Comparison of ENCODE assay signal across 9 cellular contexts in genomic region chr2:168849610-168850009, GRCh38. TPM values are rescaled to one million over a fixed set of nuclear protein-coding genes. Genes with fewer than 3 reads are reported as not detected.
A peak's percentile ranks its signal among the peaks of the same experiment; 100 is the strongest.
DNase-seq lines count a peak whose midpoint lies in the region; ATAC-seq and TF ChIP-seq lines count a peak whose summit lies in the region.
"Had no signal": no experiment of that assay in that cellular context is flagged by ENCODE, and none has a peak within 500 bp of the region (broad histone marks: within the 10 kb centered on the region; RNA-seq: fewer than 3 reads in every experiment).

No MANE protein-coding gene starts in this region.

- no peak for TF ChIP-seq RAD21 in IMR-90 (IDR thresholded peaks at IDR 0.05; ENCODE audit: low read length)

- H3K4me3 ChIP-seq in IMR-90 (ENCODE audit: insufficient read depth, low read depth, low read length), result no peak overlapping the region
- no peak overlapping the region for H3K4me3 ChIP-seq in brain microvascular endothelial cell (ENCODE audit: low read depth, low read length)
- H3K4me3 ChIP-seq in mesendoderm (ENCODE audit: low read length), result no peak overlapping the region
- no peak overlapping the region for H3K4me3 ChIP-seq in naive thymus-derived CD4-positive, alpha-beta T cell (ENCODE audit: low read length)

- H3K27ac Mint-ChIP-seq in naive thymus-derived CD4-positive, alpha-beta T cell, result no peak overlapping the region
- no peak overlapping the region for H3K27ac Mint-ChIP-seq in activated T-helper 17 cell treated with anti-CD3 and anti-CD28 coated beads, Interleukin-2, amount 50 U/mL, for 72 hours

- H3K4me2 ChIP-seq in IMR-90 (ENCODE audit: low read depth, low read length) (no peak overlapping the region), mesendoderm (ENCODE audit: low read length) (no peak overlapping the region)

- H2BK20ac ChIP-seq in IMR-90 (ENCODE audit: low read depth, low read length), result no peak overlapping the region

- H2BK5ac ChIP-seq in IMR-90 (ENCODE audit: low read depth, low read length, poor library complexity, severe bottlenecking) (no peak overlapping the region), mesendoderm (ENCODE audit: low read length) (no peak overlapping the region)

- H3K18ac ChIP-seq in IMR-90 (ENCODE audit: low read depth, low read length) (no peak overlapping the region), mesendoderm (ENCODE audit: low read length) (no peak overlapping the region)

- TF ChIP-seq POLR2A in IMR-90 (IDR thresholded peaks at IDR 0.05; ENCODE audit: low read depth, low read length), result no peak

- H4K91ac ChIP-seq in IMR-90 (ENCODE audit: insufficient read depth, low read depth, low read length), result no peak overlapping the region

- no peak overlapping the region for H2AK5ac ChIP-seq in IMR-90 (ENCODE audit: low read depth, low read length)
- H2AK5ac ChIP-seq in mesendoderm (ENCODE audit: low read length), result no peak overlapping the region

- H3K79me1 ChIP-seq in IMR-90 (ENCODE audit: low read depth in 1 of 2, low read length in 2 of 2) (no peaks in the 10 kb centered on the region), mesendoderm (ENCODE audit: low read length) (no peaks in the 10 kb centered on the region)

- no peak overlapping the region for H3K23ac ChIP-seq in IMR-90 (ENCODE audit: low read depth, low read length)
- no peak overlapping the region for H3K23ac ChIP-seq in mesendoderm (ENCODE audit: low read length)

- H4K8ac ChIP-seq in IMR-90 (ENCODE audit: low read depth in 2 of 2, low read length in 2 of 2) (no peak overlapping the region), mesendoderm (ENCODE audit: low read depth, low read length) (no peak overlapping the region)

- H3K56ac ChIP-seq in IMR-90 (ENCODE audit: extremely low read depth, insufficient read depth, low read length) (no peak overlapping the region), mesendoderm (ENCODE audit: low read length) (no peak overlapping the region)

- intact Hi-C loops in IMR-90 (cut with micrococcal nuclease), result no loop called here
- intact Hi-C loops in naive thymus-derived CD4-positive, alpha-beta T cell (cut with micrococcal nuclease), result loop anchor here in 1 of 2 donors (2.0 kb wide), 1 partner anchor 503 kb away; no protein-coding TSS in a partner anchor

- H3K9me3 ChIP-seq in IMR-90 (ENCODE audit: control insufficient read depth, insufficient read depth, low read length), result no peaks in the 10 kb centered on the region
- H3K9me3 ChIP-seq in naive thymus-derived CD4-positive, alpha-beta T cell (ENCODE audit: control insufficient read depth in 2 of 3, low read length in 3 of 3), result no peaks in the 10 kb centered on the region
- H3K9me3 ChIP-seq: neutrophil had no signal

- BruUV-seq in IMR-90 (replicated peaks; lab: Mats Ljungman, UMichigan), result no TSS peak

- H2AFZ ChIP-seq in IMR-90 (replicated peaks; ENCODE audit: low read length, poor library complexity), result no peak overlapping the region

- H4K5ac ChIP-seq in IMR-90 (ENCODE audit: low read depth, low read length), result no peak overlapping the region
- no peak overlapping the region for H4K5ac ChIP-seq in mesendoderm (ENCODE audit: low read length)

- H3K4me1 ChIP-seq in IMR-90 (ENCODE audit: control insufficient read depth, insufficient read depth, low read length) (no peaks in the 10 kb centered on the region), mesendoderm (ENCODE audit: control insufficient read depth, low read depth, low read length) (no peaks in the 10 kb centered on the region)
- no peaks in the 10 kb centered on the region for H3K4me1 ChIP-seq in naive thymus-derived CD4-positive, alpha-beta T cell (ENCODE audit: control insufficient read depth in 2 of 2, insufficient read depth in 2 of 2, low read length in 2 of 2)

- no peak overlapping the region for H2BK15ac ChIP-seq in IMR-90 (ENCODE audit: low read depth, low read length)
- no peak overlapping the region for H2BK15ac ChIP-seq in mesendoderm (replicated peaks; ENCODE audit: low read depth)

- peak; percentile 31 for TF ChIP-seq CTCF in GM10266 (IDR thresholded peaks at IDR 0.05; ENCODE audit: control insufficient read depth, insufficient read depth, low read depth, missing control alignments)
- TF ChIP-seq CTCF in IMR-90 (conservative IDR thresholded peaks at IDR 0.05; ENCODE audit: low read depth, low read length), result peak; percentile 11; the same call in 1 of the 2 replicates
- TF ChIP-seq CTCF in brain microvascular endothelial cell (IDR thresholded peaks at IDR 0.05; ENCODE audit: low read depth, low read length, missing control alignments), result peak; percentile 41

- H3K27ac ChIP-seq in IMR-90 (ENCODE audit: insufficient read depth, low read length), result no peak overlapping the region
- no peak overlapping the region for H3K27ac ChIP-seq in brain microvascular endothelial cell
- H3K27ac ChIP-seq in mesendoderm (ENCODE audit: low read depth, low read length), result no peak overlapping the region
- H3K27ac ChIP-seq in naive thymus-derived CD4-positive, alpha-beta T cell (ENCODE audit: low read depth, low read length), result no peak overlapping the region
- H3K27ac ChIP-seq: neutrophil had no signal

- DNase-seq in GM10266 (ENCODE audit: extremely low spot score), result no peak
- peak; percentile 16 for DNase-seq in IMR-90
- peak; percentile 16 for DNase-seq in brain microvascular endothelial cell
- DNase-seq in mesendoderm, result peak; percentile 52
- no peak for DNase-seq in SHP77 treated with DMSO at 0.1 percent for 48 hours (lab: John Stamatoyannopoulos, UW)
- DNase-seq in naive thymus-derived CD4-positive, alpha-beta T cell, result no peak

- no peaks in the 10 kb centered on the region for H3K9me1 ChIP-seq in IMR-90 (ENCODE audit: insufficient read depth, low read length)

- POLR2A ChIA-PET in IMR-90 (lab: Charles Lee; ENCODE audit: unreplicated experiment), result no interaction called here
- POLR2A ChIA-PET in naive thymus-derived CD4-positive, alpha-beta T cell (lab: Charles Lee), result interaction anchor here (0.6 kb wide), 1 partner anchor 739 kb away, joined by 3 read pairs; no protein-coding TSS in a partner anchor

- H3K4ac ChIP-seq in IMR-90 (ENCODE audit: low read depth, low read length), result no peak overlapping the region
- no peak overlapping the region for H3K4ac ChIP-seq in mesendoderm (ENCODE audit: low read depth, low read length)

- no peak overlapping the region for H2BK120ac ChIP-seq in IMR-90 (ENCODE audit: low read depth, low read length)
- H2BK120ac ChIP-seq in mesendoderm (ENCODE audit: low read depth, low read length), result no peak overlapping the region

- H3K27me3 ChIP-seq in IMR-90 (ENCODE audit: control insufficient read depth, insufficient read depth, low read length) (no peaks in the 10 kb centered on the region), brain microvascular endothelial cell (replicated peaks) (no peaks in the 10 kb centered on the region), mesendoderm (ENCODE audit: insufficient read depth, low read length, poor library complexity) (no peaks in the 10 kb centered on the region)
- H3K27me3 ChIP-seq in naive thymus-derived CD4-positive, alpha-beta T cell (ENCODE audit: control insufficient read depth in 2 of 2, insufficient read depth in 2 of 2, low read length in 2 of 2), result no peaks in the 10 kb centered on the region
- H3K27me3 ChIP-seq: neutrophil had no signal

- no peaks in the 10 kb centered on the region for H3K79me2 ChIP-seq in mesendoderm (ENCODE audit: control insufficient read depth, insufficient read depth, low read length)

- in situ Hi-C loops in IMR-90 (cut with MboI; ENCODE audit: low sequenced_read_pairs) (no loop called here), brain microvascular endothelial cell (cut with HindIII; ENCODE audit: low pct_ligation_motif_present, low sequenced_read_pairs) (no loop called here)

- WGBS in IMR-90 (ENCODE audit: extremely low coverage in 2 of 2, insufficient read length in 1 of 2), 2 experiments, result no CpG with 5 or more reads among the region's 2 CpGs
- WGBS in mesendoderm (ENCODE audit: extremely low coverage, insufficient coverage, low lambda C conversion rate), result no CpG with 5 or more reads among the region's 2 CpGs

- no peaks in the 10 kb centered on the region for H3K36me3 ChIP-seq in IMR-90 (ENCODE audit: control insufficient read depth, insufficient read depth, low read length)
- H3K36me3 ChIP-seq in brain microvascular endothelial cell (replicated peaks), result no peaks in the 10 kb centered on the region
- H3K36me3 ChIP-seq in mesendoderm (ENCODE audit: control insufficient read depth, insufficient read depth, low read length), result no peaks in the 10 kb centered on the region
- H3K36me3 ChIP-seq in naive thymus-derived CD4-positive, alpha-beta T cell (ENCODE audit: control insufficient read depth in 2 of 3, insufficient read depth in 3 of 3, low read length in 3 of 3), result no peaks in the 10 kb centered on the region

- no peaks in the 10 kb centered on the region for H3K27me3 Mint-ChIP-seq in naive thymus-derived CD4-positive, alpha-beta T cell
- H3K27me3 Mint-ChIP-seq in activated T-helper 17 cell treated with anti-CD3 and anti-CD28 coated beads, Interleukin-2, amount 50 U/mL, for 72 hours, result no peaks in the 10 kb centered on the region

- peaks cover 0 to 4% (median 0%) of the 10 kb centered on the region in 11 donors for H3K9me3 Mint-ChIP-seq in naive thymus-derived CD4-positive, alpha-beta T cell
- H3K9me3 Mint-ChIP-seq in activated T-helper 17 cell treated with anti-CD3 and anti-CD28 coated beads, Interleukin-2, amount 50 U/mL, for 72 hours, result peaks cover 4% of the 10 kb centered on the region

- H3K9ac ChIP-seq in IMR-90 (ENCODE audit: low read depth, low read length) (no peak overlapping the region), mesendoderm (ENCODE audit: low read length) (no peak overlapping the region)

- ATAC-seq in IMR-90 (ENCODE audit: low read depth), result no peak
- no peak for ATAC-seq in naive thymus-derived CD4-positive, alpha-beta T cell
- ATAC-seq in activated T-helper 17 cell treated with anti-CD3 and anti-CD28 coated beads, Interleukin-2, amount 50 U/mL, for 72 hours (replicated peaks), result no peak
- no peak for ATAC-seq in GM21717 (IDR thresholded peaks at IDR 0.05; ENCODE audit: unreplicated experiment)

- no peaks in the 10 kb centered on the region for H4K20me1 ChIP-seq in IMR-90 (ENCODE audit: insufficient read depth, low read length)

- dilution Hi-C loops in IMR-90 (cut with HindIII; ENCODE audit: low sequenced_read_pairs, unreplicated experiment), result no loop called here

- peaks cover 0 to 19% (median 0%) of the 10 kb centered on the region in 5 donors for H3K36me3 Mint-ChIP-seq in naive thymus-derived CD4-positive, alpha-beta T cell
- H3K36me3 Mint-ChIP-seq in activated T-helper 17 cell treated with anti-CD3 and anti-CD28 coated beads, Interleukin-2, amount 50 U/mL, for 72 hours (ENCODE audit: low read depth), result no peaks in the 10 kb centered on the region

- H3K14ac ChIP-seq in IMR-90 (replicated peaks; ENCODE audit: low read depth, low read length), result no peak overlapping the region

- no peak overlapping the region for H2AK9ac ChIP-seq in IMR-90 (replicated peaks; ENCODE audit: low read depth, low read length, poor library complexity)

- CTCF ChIA-PET in IMR-90 (lab: Yijun Ruan, JAX), result interaction anchor here (0.5 kb wide), 1 partner anchor 281 kb away, joined by 6 read pairs; no protein-coding TSS in a partner anchor
- CTCF ChIA-PET in naive thymus-derived CD4-positive, alpha-beta T cell (lab: Charles Lee), result no interaction called here

- no peak overlapping the region for H3K4me3 Mint-ChIP-seq in naive thymus-derived CD4-positive, alpha-beta T cell
- H3K4me3 Mint-ChIP-seq in activated T-helper 17 cell treated with anti-CD3 and anti-CD28 coated beads, Interleukin-2, amount 50 U/mL, for 72 hours, result no peak overlapping the region

- peaks cover 0 to 3% (median 0%) of the 10 kb centered on the region in 7 donors for H3K4me1 Mint-ChIP-seq in naive thymus-derived CD4-positive, alpha-beta T cell
- H3K4me1 Mint-ChIP-seq in activated T-helper 17 cell treated with anti-CD3 and anti-CD28 coated beads, Interleukin-2, amount 50 U/mL, for 72 hours, result no peaks in the 10 kb centered on the region

RNA-seq across cellular contexts. Expression of gene SPC25, which starts 40.6 kb away (rescaled TPM):
- total RNA-seq in IMR-90 (2012; rRNA removed), result 2.0 and 5.6 TPM in 2 replicates
- polyA plus RNA-seq in IMR-90 (2012; rRNA removed), result 5.8 and 7.1 TPM in 2 replicates
- 0.67 and 1.5 TPM in 2 replicates for polyA plus RNA-seq in IMR-90 (2012; cell fraction: cytosol; rRNA removed)
- 0.13 and 0.89 TPM in 2 replicates for polyA plus RNA-seq in IMR-90 (2012; cell fraction: nucleus; rRNA removed; ENCODE audit: low replicate concordance)
- 37.0 TPM for polyA plus RNA-seq in mesendoderm (2013, experiment 1 of 2)
- 35.9 TPM for polyA plus RNA-seq in mesendoderm (2013, experiment 2 of 2)
- total RNA-seq in naive thymus-derived CD4-positive, alpha-beta T cell, result 10 to 100 TPM in 1 of 5 experiments, under 1 TPM in 3, not detected in 1; 0.24 to 24.7 (median 0.28) TPM
- not detected for polyA plus RNA-seq in naive thymus-derived CD4-positive, alpha-beta T cell
- total RNA-seq in activated T-helper 17 cell treated with anti-CD3 and anti-CD28 coated beads, Interleukin-2, amount 50 U/mL, for 72 hours, result 10 to 100 TPM; 29.0 to 32.8 TPM

RNA-seq across cellular contexts. Expression of gene NOSTRIN, which starts 47.2 kb away (rescaled TPM):
- total RNA-seq in IMR-90 (2012; rRNA removed), result under 0.01 and 0.18 TPM in 2 replicates
- 0.15 TPM in 1 of 2 replicates, not detected in the other for polyA plus RNA-seq in IMR-90 (2012; rRNA removed)
- polyA plus RNA-seq in IMR-90 (2012; cell fraction: cytosol; rRNA removed), result not detected in 2 replicates
- polyA plus RNA-seq in IMR-90 (2012; cell fraction: nucleus; rRNA removed; ENCODE audit: low replicate concordance), result 0.07 TPM in 1 of 2 replicates, not detected in the other
- polyA plus RNA-seq in mesendoderm (2013, experiment 1 of 2), result 0.01 TPM
- polyA plus RNA-seq in mesendoderm (2013, experiment 2 of 2), result 0.03 TPM
- under 1 TPM in 2 of 5 experiments, not detected in 3; 0.32 to 0.73 TPM for total RNA-seq in naive thymus-derived CD4-positive, alpha-beta T cell
- polyA plus RNA-seq in naive thymus-derived CD4-positive, alpha-beta T cell, result not detected
- under 1 TPM in 1 of 2 donors, not detected in 1; 0.29 TPM for total RNA-seq in activated T-helper 17 cell treated with anti-CD3 and anti-CD28 coated beads, Interleukin-2, amount 50 U/mL, for 72 hours

RNA-seq across cellular contexts. Expression of gene G6PC2, which starts 51.5 kb away (rescaled TPM):
- total RNA-seq in IMR-90 (2012; rRNA removed), result not detected in 2 replicates
- not detected in 2 replicates for polyA plus RNA-seq in IMR-90 (2012; rRNA removed)
- not detected in 2 replicates for polyA plus RNA-seq in IMR-90 (2012; cell fraction: cytosol; rRNA removed)
- not detected in 2 replicates for polyA plus RNA-seq in IMR-90 (2012; cell fraction: nucleus; rRNA removed; ENCODE audit: low replicate concordance)
- polyA plus RNA-seq in mesendoderm (2013, experiment 1 of 2), result not detected
- not detected for polyA plus RNA-seq in mesendoderm (2013, experiment 2 of 2)
- total RNA-seq in naive thymus-derived CD4-positive, alpha-beta T cell, result not detected
- not detected for polyA plus RNA-seq in naive thymus-derived CD4-positive, alpha-beta T cell
- not detected for total RNA-seq in activated T-helper 17 cell treated with anti-CD3 and anti-CD28 coated beads, Interleukin-2, amount 50 U/mL, for 72 hours

Comparison
In these comparisons a context has a peak if more than half of its experiments do, and no peak if none do; other contexts are left out.
1. DNase-seq: peak in IMR-90 (single experiment), brain microvascular endothelial cell (single experiment) and mesendoderm (single experiment); none in GM10266 (single experiment), SHP77 treated with DMSO at 0.1 percent for 48 hours (single experiment) and naive thymus-derived CD4-positive, alpha-beta T cell (0 of 9).
2. Peak in every context shown above with its lines, with median percentiles within 50 percentile points of each other: CTCF ChIP-seq.